8 cellular contexts compared by ENCODE assay signal in genomic region chr20:20768202-20768815, GRCh38.
"Had no signal": no experiment of that assay in that cellular context is flagged by ENCODE, and none has a peak within 500 bp of the region (broad histone marks: within the 10 kb centered on the region; RNA-seq: fewer than 3 reads in every experiment).

No MANE protein-coding gene starts in this region.

- DNase-seq: H9, HFFc6, KBM-7 had no signal

- H3K4me3 ChIP-seq: GM23338 had no signal

- H2AFZ ChIP-seq: GM23338 had no signal

- ATAC-seq: GM23338, HCT116 had no signal

- FAIRE-seq: H1, H54, HTR-8/SVneo had no signal

- H3K4me2 ChIP-seq: GM23338 had no signal
